ENCODE assay signal across 6 cellular contexts in the genomic region with DNA sequence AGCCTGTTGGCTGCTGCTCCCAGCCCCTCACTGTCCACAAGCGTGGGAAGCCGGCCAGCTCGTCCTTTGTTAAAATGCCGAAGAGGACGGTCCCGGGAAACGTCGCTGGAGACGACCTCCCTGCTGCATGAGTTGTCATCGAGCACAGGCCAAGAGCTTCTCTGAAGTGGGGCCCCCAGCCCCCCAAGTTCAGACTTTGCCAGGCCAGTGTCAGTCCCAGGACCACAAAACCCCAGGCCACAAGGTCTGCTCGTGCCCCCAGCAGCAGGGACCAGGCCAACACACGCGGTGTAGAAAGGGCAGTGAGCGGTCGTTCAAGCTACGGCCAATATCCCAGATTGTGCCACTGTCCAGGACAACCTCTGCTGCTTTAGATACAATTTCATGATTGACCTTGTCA. TPM values are rescaled to one million over a fixed set of nuclear protein-coding genes. Genes with fewer than 3 reads are reported as not detected.
"Had no signal": no experiment of that assay in that cellular context is flagged by ENCODE, and none has a peak within 500 bp of the region (broad histone marks: within the 10 kb centered on the region; RNA-seq: fewer than 3 reads in every experiment).

No MANE protein-coding gene starts in this region.

RNA-seq across cellular contexts. Expression of a gene that starts 57.4 kb away (rescaled TPM):
- total RNA-seq: HT-29, LHCN-M2, MCF 10A, OCI-LY7, PC-3, SK-MEL-5 had no signal
